In the genomic region with DNA sequence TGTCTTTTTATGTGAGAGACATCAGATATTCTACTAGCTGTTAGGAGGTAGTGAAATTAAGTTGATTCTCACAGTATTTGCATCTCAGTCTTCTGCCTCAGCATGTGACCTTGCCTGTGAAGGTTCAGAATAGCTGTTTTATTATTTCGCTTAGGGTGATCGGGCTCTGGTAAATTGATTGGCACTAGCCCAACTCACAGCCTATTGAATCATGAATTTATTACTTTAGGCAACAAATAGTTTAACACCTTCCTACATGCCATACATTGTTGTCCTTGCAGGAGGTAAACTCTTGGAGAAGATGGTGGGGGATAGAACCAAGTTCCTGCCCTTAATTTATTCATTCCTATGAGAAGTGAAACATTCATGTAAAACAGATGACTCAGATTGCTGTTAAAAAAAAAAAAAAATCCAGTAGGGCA, we compare ENCODE assay signal across 11 cellular contexts.
DNase-seq lines count a peak whose midpoint lies in the region; ATAC-seq and TF ChIP-seq lines count a peak whose summit lies in the region.
"Had no signal": no experiment of that assay in that cellular context is flagged by ENCODE, and none has a peak within 500 bp of the region (broad histone marks: within the 10 kb centered on the region; RNA-seq: fewer than 3 reads in every experiment).

No MANE protein-coding gene starts in this region.

- intact Hi-C loops in A673 (cut with micrococcal nuclease; ENCODE audit: unreplicated experiment) = no loop called here

- DNase-seq in A673 (ENCODE audit: low spot score) (peak; percentile 25), WTC11 (ENCODE audit: low spot score) (no peak), occipital lobe (lab: John Stamatoyannopoulos, UW) (no peak), HUDEP-2 (lab: John Stamatoyannopoulos, UW; ENCODE audit: unreplicated experiment in 76 of 76) (no peak), SJCRH30 (no peak), DMS79 treated with DMSO at 0.1 percent for 48 hours (lab: John Stamatoyannopoulos, UW) (no peak)
- DNase-seq: activated naive CD8-positive, alpha-beta T cell treated with anti-CD3 and anti-CD28 coated beads, Interleukin-2, amount 10 ng/mL, durations not matched to agents 7 days and 5 days; NCI-H187 treated with DMSO at 0.1 percent for 48 hours; nephron progenitor cell had no signal

- peaks cover 18% of the 10 kb centered on the region for H3K4me1 Mint-ChIP-seq in WTC11
- H3K4me1 Mint-ChIP-seq: nephron progenitor cell had no signal

- no peak overlapping the region for H3K4me3 ChIP-seq in A673 (ENCODE audit: low read depth, low read length, poor library complexity, severe bottlenecking)
- H3K4me3 ChIP-seq in SJCRH30 = no peak overlapping the region

- ATAC-seq in GM19397 (IDR thresholded peaks at IDR 0.05; ENCODE audit: unreplicated experiment) (peak; percentile 74), HG02973 (IDR thresholded peaks at IDR 0.05; ENCODE audit: unreplicated experiment) (peak; percentile 74), WTC11 (peak; percentile 57)

- no peak overlapping the region for H3K4me3 Mint-ChIP-seq in WTC11
- H3K4me3 Mint-ChIP-seq: activated naive CD8-positive, alpha-beta T cell treated with anti-CD3 and anti-CD28 coated beads, Interleukin-2, amount 10 ng/mL, durations not matched to agents 7 days and 5 days; nephron progenitor cell had no signal

- CTCF ChIA-PET in A673 (lab: Charles Lee) = no interaction called here
- CTCF ChIA-PET in WTC11 (lab: Charles Lee) = interaction anchor here (0.6 to 0.7 kb wide), 3 partner anchors 51 to 797 kb away, joined by 3 read pairs; no protein-coding TSS in a partner anchor

- TF ChIP-seq CTCF in A673 (conservative IDR thresholded peaks at IDR 0.05; ENCODE audit: low read depth, low read length) (no peak), WTC11 (IDR thresholded peaks at IDR 0.05) (no peak)

- POLR2A ChIA-PET in A673 (lab: Charles Lee; ENCODE audit: low non-redundant PET) (no interaction called here), WTC11 (lab: Charles Lee) (no interaction called here)

- H3K27me3 ChIP-seq in A673 (replicated peaks; ENCODE audit: insufficient read depth, low read depth, low read length, poor library complexity) (no peaks in the 10 kb centered on the region), SJCRH30 (no peaks in the 10 kb centered on the region)

- no peaks in the 10 kb centered on the region for H3K27me3 Mint-ChIP-seq in WTC11 (ENCODE audit: low read depth)
- H3K27me3 Mint-ChIP-seq: activated naive CD8-positive, alpha-beta T cell treated with anti-CD3 and anti-CD28 coated beads, Interleukin-2, amount 10 ng/mL, durations not matched to agents 7 days and 5 days had no signal

- H3K36me3 ChIP-seq in A673 (ENCODE audit: insufficient read depth, low read length, poor library complexity, severe bottlenecking) (no peaks in the 10 kb centered on the region), SJCRH30 (no peaks in the 10 kb centered on the region)

- peaks cover 12% of the 10 kb centered on the region for H3K36me3 Mint-ChIP-seq in WTC11

- BruUV-seq in A673 (replicated peaks; lab: Mats Ljungman, UMichigan) = no TSS peak

- no peaks in the 10 kb centered on the region for H3K4me1 ChIP-seq in A673 (ENCODE audit: insufficient read depth, low read length, poor library complexity, severe bottlenecking)
- no peaks in the 10 kb centered on the region for H3K4me1 ChIP-seq in SJCRH30

- H3K9me3 ChIP-seq in A673 (ENCODE audit: low read depth, low read length, poor library complexity, severe bottlenecking) (no peaks in the 10 kb centered on the region), SJCRH30 (replicated peaks) (no peaks in the 10 kb centered on the region)

- H3K9me3 Mint-ChIP-seq in WTC11 = peaks cover 16% of the 10 kb centered on the region
- H3K9me3 Mint-ChIP-seq: activated naive CD8-positive, alpha-beta T cell treated with anti-CD3 and anti-CD28 coated beads, Interleukin-2, amount 10 ng/mL, durations not matched to agents 7 days and 5 days had no signal

- no peak overlapping the region for H3K27ac Mint-ChIP-seq in WTC11
- H3K27ac Mint-ChIP-seq: activated naive CD8-positive, alpha-beta T cell treated with anti-CD3 and anti-CD28 coated beads, Interleukin-2, amount 10 ng/mL, durations not matched to agents 7 days and 5 days; nephron progenitor cell had no signal

- H3K27ac ChIP-seq in A673 (ENCODE audit: low read depth, low read length, poor library complexity, severe bottlenecking) = no peak overlapping the region
- no peak overlapping the region for H3K27ac ChIP-seq in SJCRH30

TF ChIP-seq in WTC11, 78 proteins besides CTCF, POLR2A, EP300 and RAD21 (continues in another document):
- TF ChIP-seq NFATC4 (CRISPR knock-in tag; IDR thresholded peaks at IDR 0.05) (no peak), ELF4 (CRISPR knock-in tag; IDR thresholded peaks at IDR 0.05; ENCODE audit: low read depth) (no peak), FOXP1 (CRISPR knock-in tag; IDR thresholded peaks at IDR 0.05; ENCODE audit: borderline replicate concordance) (no peak), NR1H2 (CRISPR knock-in tag; IDR thresholded peaks at IDR 0.05) (no peak), PRRX2 (CRISPR knock-in tag; IDR thresholded peaks at IDR 0.05) (no peak), ZNF219 (CRISPR knock-in tag; IDR thresholded peaks at IDR 0.05; ENCODE audit: borderline replicate concordance) (no peak), HMGA2 (CRISPR knock-in tag; IDR thresholded peaks at IDR 0.05) (no peak), RORB (CRISPR knock-in tag; IDR thresholded peaks at IDR 0.05) (no peak), GRHL2 (CRISPR knock-in tag; IDR thresholded peaks at IDR 0.05; ENCODE audit: insufficient replicate concordance, severe bottlenecking) (no peak), MAX (CRISPR knock-in tag; IDR thresholded peaks at IDR 0.05) (no peak), ZBTB21 (CRISPR knock-in tag; IDR thresholded peaks at IDR 0.05; ENCODE audit: borderline replicate concordance) (no peak), NR2C2 (CRISPR knock-in tag; IDR thresholded peaks at IDR 0.05) (no peak), CREM (CRISPR knock-in tag; IDR thresholded peaks at IDR 0.05) (no peak)
- TF ChIP-seq, protein P1, sequence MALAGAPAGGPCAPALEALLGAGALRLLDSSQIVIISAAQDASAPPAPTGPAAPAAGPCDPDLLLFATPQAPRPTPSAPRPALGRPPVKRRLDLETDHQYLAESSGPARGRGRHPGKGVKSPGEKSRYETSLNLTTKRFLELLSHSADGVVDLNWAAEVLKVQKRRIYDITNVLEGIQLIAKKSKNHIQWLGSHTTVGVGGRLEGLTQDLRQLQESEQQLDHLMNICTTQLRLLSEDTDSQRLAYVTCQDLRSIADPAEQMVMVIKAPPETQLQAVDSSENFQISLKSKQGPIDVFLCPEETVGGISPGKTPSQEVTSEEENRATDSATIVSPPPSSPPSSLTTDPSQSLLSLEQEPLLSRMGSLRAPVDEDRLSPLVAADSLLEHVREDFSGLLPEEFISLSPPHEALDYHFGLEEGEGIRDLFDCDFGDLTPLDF (CRISPR knock-in tag; IDR thresholded peaks at IDR 0.05) = no peak
- TF ChIP-seq, protein P2, sequence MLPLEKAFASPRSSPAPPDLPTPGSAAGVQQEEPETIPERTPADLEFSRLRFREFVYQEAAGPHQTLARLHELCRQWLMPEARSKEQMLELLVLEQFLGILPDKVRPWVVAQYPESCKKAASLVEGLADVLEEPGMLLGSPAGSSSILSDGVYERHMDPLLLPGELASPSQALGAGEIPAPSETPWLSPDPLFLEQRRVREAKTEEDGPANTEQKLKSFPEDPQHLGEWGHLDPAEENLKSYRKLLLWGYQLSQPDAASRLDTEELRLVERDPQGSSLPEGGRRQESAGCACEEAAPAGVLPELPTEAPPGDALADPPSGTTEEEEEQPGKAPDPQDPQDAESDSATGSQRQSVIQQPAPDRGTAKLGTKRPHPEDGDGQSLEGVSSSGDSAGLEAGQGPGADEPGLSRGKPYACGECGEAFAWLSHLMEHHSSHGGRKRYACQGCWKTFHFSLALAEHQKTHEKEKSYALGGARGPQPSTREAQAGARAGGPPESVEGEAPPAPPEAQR (CRISPR knock-in tag; IDR thresholded peaks at IDR 0.05) = no peak
- TF ChIP-seq, protein P3, sequence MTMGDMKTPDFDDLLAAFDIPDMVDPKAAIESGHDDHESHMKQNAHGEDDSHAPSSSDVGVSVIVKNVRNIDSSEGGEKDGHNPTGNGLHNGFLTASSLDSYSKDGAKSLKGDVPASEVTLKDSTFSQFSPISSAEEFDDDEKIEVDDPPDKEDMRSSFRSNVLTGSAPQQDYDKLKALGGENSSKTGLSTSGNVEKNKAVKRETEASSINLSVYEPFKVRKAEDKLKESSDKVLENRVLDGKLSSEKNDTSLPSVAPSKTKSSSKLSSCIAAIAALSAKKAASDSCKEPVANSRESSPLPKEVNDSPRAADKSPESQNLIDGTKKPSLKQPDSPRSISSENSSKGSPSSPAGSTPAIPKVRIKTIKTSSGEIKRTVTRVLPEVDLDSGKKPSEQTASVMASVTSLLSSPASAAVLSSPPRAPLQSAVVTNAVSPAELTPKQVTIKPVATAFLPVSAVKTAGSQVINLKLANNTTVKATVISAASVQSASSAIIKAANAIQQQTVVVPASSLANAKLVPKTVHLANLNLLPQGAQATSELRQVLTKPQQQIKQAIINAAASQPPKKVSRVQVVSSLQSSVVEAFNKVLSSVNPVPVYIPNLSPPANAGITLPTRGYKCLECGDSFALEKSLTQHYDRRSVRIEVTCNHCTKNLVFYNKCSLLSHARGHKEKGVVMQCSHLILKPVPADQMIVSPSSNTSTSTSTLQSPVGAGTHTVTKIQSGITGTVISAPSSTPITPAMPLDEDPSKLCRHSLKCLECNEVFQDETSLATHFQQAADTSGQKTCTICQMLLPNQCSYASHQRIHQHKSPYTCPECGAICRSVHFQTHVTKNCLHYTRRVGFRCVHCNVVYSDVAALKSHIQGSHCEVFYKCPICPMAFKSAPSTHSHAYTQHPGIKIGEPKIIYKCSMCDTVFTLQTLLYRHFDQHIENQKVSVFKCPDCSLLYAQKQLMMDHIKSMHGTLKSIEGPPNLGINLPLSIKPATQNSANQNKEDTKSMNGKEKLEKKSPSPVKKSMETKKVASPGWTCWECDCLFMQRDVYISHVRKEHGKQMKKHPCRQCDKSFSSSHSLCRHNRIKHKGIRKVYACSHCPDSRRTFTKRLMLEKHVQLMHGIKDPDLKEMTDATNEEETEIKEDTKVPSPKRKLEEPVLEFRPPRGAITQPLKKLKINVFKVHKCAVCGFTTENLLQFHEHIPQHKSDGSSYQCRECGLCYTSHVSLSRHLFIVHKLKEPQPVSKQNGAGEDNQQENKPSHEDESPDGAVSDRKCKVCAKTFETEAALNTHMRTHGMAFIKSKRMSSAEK (CRISPR knock-in tag; IDR thresholded peaks at IDR 0.05; ENCODE audit: borderline replicate concordance) = no peak
